20 cellular contexts compared by ENCODE assay signal in the genomic region with DNA sequence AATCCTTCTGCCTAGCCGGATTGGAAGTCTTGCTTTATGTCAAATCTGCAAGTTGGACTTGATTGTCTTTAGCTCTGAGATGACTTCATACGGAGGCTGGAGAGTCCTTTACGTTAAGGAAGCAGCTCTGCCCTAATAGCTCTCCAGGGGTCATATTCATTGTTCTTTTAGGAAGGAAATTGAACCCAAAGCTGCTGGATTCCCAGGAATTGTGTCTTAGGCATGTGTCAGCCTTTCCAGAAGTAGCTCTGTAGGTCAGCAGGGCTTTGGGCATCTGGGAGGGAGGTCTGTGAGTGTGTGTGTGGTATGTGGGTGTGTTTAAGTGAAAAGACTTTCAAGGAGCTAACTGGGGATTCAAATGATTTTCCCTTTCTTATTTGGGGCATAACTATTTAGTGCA.
A peak's percentile ranks its signal among the peaks of the same experiment; 100 is the strongest.
DNase-seq lines count a peak whose midpoint lies in the region; ATAC-seq and TF ChIP-seq lines count a peak whose summit lies in the region.
"Had no signal": no experiment of that assay in that cellular context is flagged by ENCODE, and none has a peak within 500 bp of the region (broad histone marks: within the 10 kb centered on the region; RNA-seq: fewer than 3 reads in every experiment).

No MANE protein-coding gene starts in this region.

- H3K4me2 ChIP-seq in mesenchymal stem cell (ENCODE audit: low read length, poor library complexity, severe bottlenecking): no peak overlapping the region

- peak overlapping the region in 1 of 2 experiments; percentile 32 for H2BK12ac ChIP-seq in mesenchymal stem cell (ENCODE audit: low read length in 2 of 2)

- no peak for TF ChIP-seq CTCF in heart left ventricle (IDR thresholded peaks at IDR 0.05)
- TF ChIP-seq CTCF in vagina (IDR thresholded peaks at IDR 0.05): no peak

- H3K36me3 ChIP-seq in heart left ventricle (no peaks in the 10 kb centered on the region), mesenchymal stem cell (ENCODE audit: control insufficient read depth in 1 of 2, insufficient read depth in 2 of 2, low read depth in 1 of 2, low read length in 2 of 2) (no peaks in the 10 kb centered on the region), vagina (no peaks in the 10 kb centered on the region)
- H3K36me3 ChIP-seq: breast epithelium, MG63 had no signal

- peaks cover 4 to 40% (median 26%) of the 10 kb centered on the region in 12 donors for H3K4me1 ChIP-seq in heart left ventricle
- peaks cover 10% of the 10 kb centered on the region for H3K4me1 ChIP-seq in mesenchymal stem cell (ENCODE audit: control insufficient read depth, insufficient read depth, low read depth, low read length)
- peaks cover 48% of the 10 kb centered on the region for H3K4me1 ChIP-seq in vagina
- H3K4me1 ChIP-seq: breast epithelium, foreskin keratinocyte had no signal

- peak overlapping the region; percentile 48 to 81 (median 60) for H3K27ac ChIP-seq in heart left ventricle
- H3K27ac ChIP-seq in epithelial cell of prostate: peak overlapping the region; percentile 59
- H3K27ac ChIP-seq in mesenchymal stem cell (ENCODE audit: low read length, poor library complexity, severe bottlenecking): no peak overlapping the region
- H3K27ac ChIP-seq in vagina: peak overlapping the region; percentile 77
- H3K27ac ChIP-seq: foreskin keratinocyte had no signal

- no peak overlapping the region for H2BK120ac ChIP-seq in mesenchymal stem cell (ENCODE audit: low read depth, low read length)

- peaks cover 9% of the 10 kb centered on the region for H3K79me1 ChIP-seq in mesenchymal stem cell (replicated peaks; ENCODE audit: low read length, poor library complexity, severe bottlenecking)

- H4K91ac ChIP-seq in mesenchymal stem cell (ENCODE audit: low read length): no peak overlapping the region

- no peak overlapping the region for H3K9ac ChIP-seq in mesenchymal stem cell (ENCODE audit: low read length)
- H3K9ac ChIP-seq: SK-N-SH had no signal

- DNase-seq in heart left ventricle (peak in 3 of 5 donors; percentile 37 to 47 (median 42)), Right ventricle myocardium superior (no peak), epithelial cell of prostate (ENCODE audit: low read depth, low spot score) (no peak), mesenchymal stem cell (peak; percentile 71), vagina (ENCODE audit: extremely low spot score in 2 of 2) (no peak), DMS114 treated with DMSO at 0.1 percent for 48 hours (lab: John Stamatoyannopoulos, UW; ENCODE audit: unreplicated experiment) (no peak)
- no peak for DNase-seq in stimulated activated CD4-positive, alpha-beta T cell treated with anti-CD3 and anti-CD28 coated beads, Interleukin-1b, Interleukin-23, amount 100 ng/mL, for 48 hours
- DNase-seq: activated CD4-positive, alpha-beta T cell treated with anti-CD3 and anti-CD28 coated beads, Interleukin-2, amount 10 ng/mL, durations not matched to agents 7 days and 5 days; effector CD4-positive, alpha-beta T cell; foreskin keratinocyte; MG63; naive thymus-derived CD4-positive, alpha-beta T cell; NCI-H187 treated with DMSO at 0.1 percent for 48 hours; NCI-H510A treated with DMSO at 0.1 percent for 48 hours; OCI-M1; posterior cingulate gyrus; SK-N-SH; stimulated activated naive CD4-positive, alpha-beta T cell had no signal

- no peak overlapping the region for H3K14ac ChIP-seq in mesenchymal stem cell (ENCODE audit: low read length in 2 of 2)

- H2AFZ ChIP-seq in mesenchymal stem cell (ENCODE audit: low read depth, low read length): no peak overlapping the region

- peak overlapping the region in 1 of 2 experiments; percentile 11 for H3K18ac ChIP-seq in mesenchymal stem cell (ENCODE audit: low read depth in 1 of 2, low read length in 2 of 2)

- no peak overlapping the region for H2BK15ac ChIP-seq in mesenchymal stem cell (ENCODE audit: low read depth, poor library complexity, severe bottlenecking)

- H3K9me3 ChIP-seq in heart left ventricle (no peaks in the 10 kb centered on the region), mesenchymal stem cell (ENCODE audit: control insufficient read depth, low read length) (no peaks in the 10 kb centered on the region), vagina (no peaks in the 10 kb centered on the region)
- H3K9me3 ChIP-seq: breast epithelium, MG63, SK-N-SH had no signal

- H3K27me3 ChIP-seq in heart left ventricle (peaks cover 0 to 9% (median 0%) of the 10 kb centered on the region in 9 donors), mesenchymal stem cell (ENCODE audit: control insufficient read depth in 1 of 2, insufficient read depth in 1 of 2, low read length in 2 of 2) (peaks cover 0 to 9% of the 10 kb centered on the region in 2 experiments), vagina (no peaks in the 10 kb centered on the region)
- H3K27me3 ChIP-seq: breast epithelium, foreskin keratinocyte, MG63 had no signal

- H2BK5ac ChIP-seq in mesenchymal stem cell (ENCODE audit: low read depth, low read length, poor library complexity, severe bottlenecking): no peak overlapping the region

- TF ChIP-seq POLR2A in heart left ventricle (IDR thresholded peaks at IDR 0.05): no peak
- no peak for TF ChIP-seq POLR2A in vagina (IDR thresholded peaks at IDR 0.05)

- WGBS in heart left ventricle, 4 donors: 62 to 68% (median 66%) methylated on average over 3 of the region's 3 CpGs
- 35% methylated on average over 3 of the region's 3 CpGs for WGBS in mesenchymal stem cell

- no peak overlapping the region for H2AK5ac ChIP-seq in mesenchymal stem cell (ENCODE audit: low read length, severe bottlenecking)

- H3K4ac ChIP-seq in mesenchymal stem cell (ENCODE audit: low read depth in 1 of 2, low read length in 2 of 2): no peak overlapping the region

- peak; percentile 22 to 90 (median 42) for ATAC-seq in heart left ventricle
- ATAC-seq in Right ventricle myocardium superior (ENCODE audit: poor library complexity): no peak
- no peak for ATAC-seq in HG02970 (IDR thresholded peaks at IDR 0.05; ENCODE audit: low FRiP score, unreplicated experiment)
- ATAC-seq: foreskin keratinocyte; naive thymus-derived CD4-positive, alpha-beta T cell had no signal

- no peak overlapping the region for H4K8ac ChIP-seq in mesenchymal stem cell (ENCODE audit: low read length)

- H3K23ac ChIP-seq in mesenchymal stem cell (ENCODE audit: low read length in 2 of 2): no peak overlapping the region

- intact Hi-C loops in heart left ventricle (cut with DNase I): loop anchor here in 1 of 10 donors (2.0 kb wide), 1 partner anchor 296 kb away; no protein-coding TSS in a partner anchor
- intact Hi-C loops in Right ventricle myocardium superior (cut with DNase I): no loop called here
- intact Hi-C loops in vagina (cut with DNase I): no loop called here

- no peak overlapping the region for H3K4me3 ChIP-seq in heart left ventricle
- H3K4me3 ChIP-seq in mesenchymal stem cell (ENCODE audit: insufficient read depth in 1 of 2, low read depth in 1 of 2, low read length in 2 of 2): no peak overlapping the region
- no peak overlapping the region for H3K4me3 ChIP-seq in vagina
- H3K4me3 ChIP-seq: breast epithelium, MG63 had no signal

Comparison
In these comparisons a context has a peak if more than half of its experiments do, and no peak if none do; other contexts are left out.
1. ATAC-seq: peak in heart left ventricle (4 of 4); none in Right ventricle myocardium superior (single experiment) and HG02970 (single experiment).
2. DNase-seq: peak in heart left ventricle (3 of 5) and mesenchymal stem cell (single experiment); none in Right ventricle myocardium superior (single experiment), epithelial cell of prostate (single experiment), vagina (0 of 2), DMS114 treated with DMSO at 0.1 percent for 48 hours (single experiment) and stimulated activated CD4-positive, alpha-beta T cell treated with anti-CD3 and anti-CD28 coated beads, Interleukin-1b, Interleukin-23, amount 100 ng/mL, for 48 hours (single experiment).